Comparison of ENCODE assay signal across 10 cellular contexts in the genomic region with DNA sequence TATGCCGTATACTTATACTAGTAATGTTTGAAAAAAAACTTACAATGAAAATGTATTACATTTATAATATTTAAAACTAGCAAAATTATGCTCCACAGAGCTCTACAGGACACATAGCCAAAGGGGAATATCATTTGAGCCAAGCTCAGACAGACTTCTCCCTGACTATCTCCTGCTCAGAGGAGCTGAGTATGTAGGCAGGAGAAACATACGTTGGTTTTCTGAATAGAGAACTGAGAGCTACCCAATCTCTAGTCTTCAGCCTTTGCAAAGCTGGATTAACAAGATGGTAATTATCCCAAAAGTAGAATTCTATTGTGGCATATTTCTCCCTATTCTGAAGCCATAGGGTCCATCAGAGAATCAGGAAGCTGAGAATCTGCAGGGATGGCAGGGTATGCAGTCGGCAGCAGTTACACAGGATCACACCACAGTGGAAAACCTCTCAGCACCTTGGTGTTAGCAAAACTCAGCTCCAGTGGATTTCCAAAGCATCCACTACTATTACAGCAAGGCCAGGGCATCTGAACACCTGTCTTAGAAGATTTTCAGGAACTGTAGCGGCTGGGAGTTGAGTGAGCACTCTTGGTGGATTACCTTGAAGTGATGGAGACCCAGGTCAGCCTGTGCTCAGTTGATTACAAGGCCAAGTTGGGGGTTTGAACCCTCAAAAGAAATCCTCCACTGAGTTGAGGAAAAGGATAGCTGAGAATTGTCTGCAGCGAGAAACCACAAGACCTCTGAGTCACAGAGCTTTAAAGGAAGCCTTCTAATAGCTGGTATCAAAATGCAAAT. TPM values are rescaled to one million over a fixed set of nuclear protein-coding genes. Genes with fewer than 3 reads are reported as not detected.
DNase-seq lines count a peak whose midpoint lies in the region; ATAC-seq and TF ChIP-seq lines count a peak whose summit lies in the region.
"Had no signal": no experiment of that assay in that cellular context is flagged by ENCODE, and none has a peak within 500 bp of the region (broad histone marks: within the 10 kb centered on the region; RNA-seq: fewer than 3 reads in every experiment).

No MANE protein-coding gene starts in this region.

- peaks cover 17% of the 10 kb centered on the region; the same call in 1 of the 2 replicates for H3F3A ChIP-seq in PC-9 (ENCODE audit: insufficient read depth, low read depth)

- no peak overlapping the region for H2AFZ ChIP-seq in PC-9

- H3K79me2 ChIP-seq in PC-9 (ENCODE audit: low read depth) = no peaks in the 10 kb centered on the region

- H3K27ac ChIP-seq in PC-9 (no peak overlapping the region), foreskin keratinocyte (no peak overlapping the region)

- no peaks in the 10 kb centered on the region for H4K20me1 ChIP-seq in PC-9 (ENCODE audit: insufficient read depth)

- no peaks in the 10 kb centered on the region for H3K9me2 ChIP-seq in PC-9 (ENCODE audit: insufficient read depth)

- peaks cover 37% of the 10 kb centered on the region for H3K4me1 ChIP-seq in PC-9 (replicated peaks; ENCODE audit: insufficient read depth)
- H3K4me1 ChIP-seq in foreskin keratinocyte = peaks cover 10% of the 10 kb centered on the region

- peak; percentile 18 for ATAC-seq in GM19395 (IDR thresholded peaks at IDR 0.05; ENCODE audit: unreplicated experiment)
- peak; percentile 70 for ATAC-seq in foreskin keratinocyte
- ATAC-seq in SK-N-SH treated with all-trans-retinoic acid at 6 μM for 48 hours = no peak

- CTCF ChIA-PET in PC-9 (lab: Charles Lee) = no interaction called here

- peak; percentile 40 for DNase-seq in EL
- DNase-seq in PC-9 = peak in 1 of 2 experiments; percentile 35
- no peak for DNase-seq in foreskin keratinocyte
- no peak for DNase-seq in posterior vena cava (ENCODE audit: low spot score)
- DNase-seq in DMS79 treated with DMSO at 0.1 percent for 48 hours (lab: John Stamatoyannopoulos, UW) = no peak
- DNase-seq in midbrain (lab: John Stamatoyannopoulos, UW) = no peak
- DNase-seq: GDM1, posterior cingulate gyrus had no signal

- peak overlapping the region; percentile 1; the same call in 1 of the 2 replicates for H3K4me2 ChIP-seq in PC-9

- TF ChIP-seq CTCF in PC-9 (conservative IDR thresholded peaks at IDR 0.05) (no peak), foreskin keratinocyte (conservative IDR thresholded peaks at IDR 0.05) (no peak)

- intact Hi-C loops in PC-9 (cut with micrococcal nuclease; ENCODE audit: unreplicated experiment) (loop anchor here (5.0 kb wide), 1 partner anchor 40 kb away; a partner anchor contains a TSS), posterior vena cava (cut with DNase I) (no loop called here)

- H3K9me3 ChIP-seq in PC-9 (ENCODE audit: insufficient read depth, low read depth) = no peaks in the 10 kb centered on the region

- POLR2A ChIA-PET in PC-9 (lab: Charles Lee; ENCODE audit: unreplicated experiment) = interaction anchor here (0.6 kb wide), 2 partner anchors 17 to 39 kb away, joined by 3 read pairs; a partner anchor contains a TSS

- H3K36me3 ChIP-seq in PC-9 (ENCODE audit: low read depth) = no peaks in the 10 kb centered on the region

- H3K4me3 ChIP-seq in PC-9 = no peak overlapping the region

- no TSS peak for BruUV-seq in PC-9 (replicated peaks; lab: Mats Ljungman, UMichigan)

- H3K27me3 ChIP-seq in PC-9 (ENCODE audit: insufficient read depth, low read depth) (no peaks in the 10 kb centered on the region), foreskin keratinocyte (no peaks in the 10 kb centered on the region)

TF ChIP-seq in SK-N-SH treated with all-trans-retinoic acid at 6 μM for 48 hours, 23 proteins besides CTCF, POLR2A, EP300 and RAD21:
- TF ChIP-seq, protein P1, sequence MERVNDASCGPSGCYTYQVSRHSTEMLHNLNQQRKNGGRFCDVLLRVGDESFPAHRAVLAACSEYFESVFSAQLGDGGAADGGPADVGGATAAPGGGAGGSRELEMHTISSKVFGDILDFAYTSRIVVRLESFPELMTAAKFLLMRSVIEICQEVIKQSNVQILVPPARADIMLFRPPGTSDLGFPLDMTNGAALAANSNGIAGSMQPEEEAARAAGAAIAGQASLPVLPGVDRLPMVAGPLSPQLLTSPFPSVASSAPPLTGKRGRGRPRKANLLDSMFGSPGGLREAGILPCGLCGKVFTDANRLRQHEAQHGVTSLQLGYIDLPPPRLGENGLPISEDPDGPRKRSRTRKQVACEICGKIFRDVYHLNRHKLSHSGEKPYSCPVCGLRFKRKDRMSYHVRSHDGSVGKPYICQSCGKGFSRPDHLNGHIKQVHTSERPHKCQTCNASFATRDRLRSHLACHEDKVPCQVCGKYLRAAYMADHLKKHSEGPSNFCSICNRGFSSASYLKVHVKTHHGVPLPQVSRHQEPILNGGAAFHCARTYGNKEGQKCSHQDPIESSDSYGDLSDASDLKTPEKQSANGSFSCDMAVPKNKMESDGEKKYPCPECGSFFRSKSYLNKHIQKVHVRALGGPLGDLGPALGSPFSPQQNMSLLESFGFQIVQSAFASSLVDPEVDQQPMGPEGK (CRISPR knock-in tag; IDR thresholded peaks at IDR 0.05; ENCODE audit: borderline replicate concordance) = no peak

RNA-seq across cellular contexts. Expression of a gene that starts 30.1 kb away (rescaled TPM):
- total RNA-seq in PC-9 (2021) (not detected in 2 replicates), foreskin keratinocyte (not detected in 2 replicates), posterior vena cava (not detected)
- not detected in 2 replicates for polyA plus RNA-seq in foreskin keratinocyte

RNA-seq across cellular contexts. Expression of a gene that starts 31.5 kb away (rescaled TPM):
- total RNA-seq in PC-9 (2021) (30.4 and 35.2 TPM in 2 replicates), foreskin keratinocyte (23.3 and 26.9 TPM in 2 replicates), posterior vena cava (10 to 100 TPM; 12.2 to 12.7 TPM)
- 13.1 and 16.1 TPM in 2 replicates for polyA plus RNA-seq in foreskin keratinocyte

RNA-seq across cellular contexts. Expression of a gene that starts 39.2 kb away (rescaled TPM):
- 143 and 152 TPM in 2 replicates for total RNA-seq in PC-9 (2021)
- total RNA-seq in foreskin keratinocyte = 52.2 and 55.4 TPM in 2 replicates
- 31.3 and 40.3 TPM in 2 replicates for polyA plus RNA-seq in foreskin keratinocyte
- 100 to 1,000 TPM; 105 to 114 TPM for total RNA-seq in posterior vena cava
